9 cellular contexts compared by ENCODE assay signal in the genomic region with DNA sequence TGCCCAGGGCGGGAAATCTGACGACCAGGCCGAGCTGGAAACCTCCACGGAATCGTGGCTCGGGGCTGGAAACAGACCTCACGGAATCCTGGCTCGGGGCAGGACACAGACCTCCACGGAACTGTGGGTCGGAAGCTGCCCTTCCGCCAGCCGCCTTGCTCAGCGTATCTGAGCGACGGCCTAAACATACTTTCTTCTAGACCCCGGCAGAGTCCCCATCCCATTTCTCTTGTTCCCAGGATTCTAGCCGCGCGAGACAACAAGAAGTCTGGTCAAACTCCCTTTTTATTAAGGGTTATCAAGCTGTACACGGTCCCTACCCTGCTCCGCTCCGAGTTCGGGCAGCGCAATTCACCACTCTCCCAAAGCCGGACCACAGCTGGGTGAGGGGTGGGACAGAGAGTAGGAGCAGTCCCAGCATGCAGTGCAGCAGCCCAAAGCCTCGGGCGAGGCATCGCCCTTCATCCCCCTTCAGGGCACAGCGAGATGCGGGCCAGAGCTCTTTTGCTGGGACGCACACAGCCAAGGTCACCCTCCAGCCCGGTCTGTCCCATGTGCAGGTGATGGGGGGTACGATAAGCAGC. TPM values are rescaled to one million over a fixed set of nuclear protein-coding genes. Genes with fewer than 3 reads are reported as not detected.
DNase-seq lines count a peak whose midpoint lies in the region; FAIRE-seq and TF ChIP-seq lines count a peak whose summit lies in the region.
"Had no signal": no experiment of that assay in that cellular context is flagged by ENCODE, and none has a peak within 500 bp of the region (broad histone marks: within the 10 kb centered on the region; RNA-seq: fewer than 3 reads in every experiment).

No MANE protein-coding gene starts in this region.

- no peaks in the 10 kb centered on the region for H3K36me3 ChIP-seq in testis (ENCODE audit: low read depth, missing control alignments)

- H3K4me3 Mint-ChIP-seq in activated CD4-positive, alpha-beta T cell treated with anti-CD3 and anti-CD28 coated beads, Interleukin-2, amount 10 ng/mL, durations not matched to agents 24 days and 14 days: peak overlapping the region; percentile 91

- TF ChIP-seq CTCF in testis (IDR thresholded peaks at IDR 0.05): no peak

- peak overlapping the region; percentile 76 for H3K27ac Mint-ChIP-seq in activated CD4-positive, alpha-beta T cell treated with anti-CD3 and anti-CD28 coated beads, Interleukin-2, amount 10 ng/mL, durations not matched to agents 24 days and 14 days

- no peaks in the 10 kb centered on the region for H3K9me3 Mint-ChIP-seq in activated CD4-positive, alpha-beta T cell treated with anti-CD3 and anti-CD28 coated beads, Interleukin-2, amount 10 ng/mL, durations not matched to agents 24 days and 14 days

- FAIRE-seq in GM19239 (lab: Jason Lieb, UNC): no peak

- no peaks in the 10 kb centered on the region for H3K9me3 ChIP-seq in testis

- intact Hi-C loops in activated CD4-positive, alpha-beta T cell treated with anti-CD3 and anti-CD28 coated beads, Interleukin-2, amount 10 ng/mL, durations not matched to agents 24 days and 14 days (cut with micrococcal nuclease): loop anchor here (1.0 to 2.0 kb wide), 5 partner anchors 13 to 76 kb away; a partner anchor contains a TSS
- intact Hi-C loops in testis (cut with DNase I; ENCODE audit: low total_unique reads): no loop called here

- H3K27me3 ChIP-seq in layer of hippocampus (ENCODE audit: control insufficient read depth, insufficient read depth, low read length) (no peaks in the 10 kb centered on the region), testis (no peaks in the 10 kb centered on the region)

- H3K36me3 Mint-ChIP-seq in activated CD4-positive, alpha-beta T cell treated with anti-CD3 and anti-CD28 coated beads, Interleukin-2, amount 10 ng/mL, durations not matched to agents 24 days and 14 days (ENCODE audit: low read depth): peaks cover 58% of the 10 kb centered on the region

- peak; percentile 62 for DNase-seq in activated CD4-positive, alpha-beta T cell treated with anti-CD3 and anti-CD28 coated beads, Interleukin-2, amount 10 ng/mL, durations not matched to agents 24 days and 14 days
- DNase-seq in activated CD4-positive, alpha-beta T cell treated with anti-CD3 and anti-CD28 coated beads, Interleukin-2, amount 50 U/mL, for 4 hours: no peak
- peak; percentile 30 for DNase-seq in testis
- DNase-seq in activated effector memory CD4-positive, alpha-beta T cell treated with anti-CD3 and anti-CD28 coated beads, Interleukin-2, amount 50 U/mL, for 16 hours: no peak
- no peak for DNase-seq in COLO829 (ENCODE audit: low spot score)
- DNase-seq in GM19239 (ENCODE audit: insufficient read length, low spot score): no peak
- DNase-seq: DND-41 had no signal

- H3K4me3 ChIP-seq in testis: peak overlapping the region; percentile 59 to 71

- peak overlapping the region; percentile 88 for H3K27ac ChIP-seq in angular gyrus (ENCODE audit: low read depth, low read length)
- H3K27ac ChIP-seq in layer of hippocampus (ENCODE audit: low read depth, low read length): peak overlapping the region; percentile 89
- H3K27ac ChIP-seq in testis: peak overlapping the region; percentile 75 to 93

- peaks cover 23% of the 10 kb centered on the region for H3K4me1 Mint-ChIP-seq in activated CD4-positive, alpha-beta T cell treated with anti-CD3 and anti-CD28 coated beads, Interleukin-2, amount 10 ng/mL, durations not matched to agents 24 days and 14 days

- H3K4me1 ChIP-seq in testis: peaks cover 27% of the 10 kb centered on the region

- no peaks in the 10 kb centered on the region for H3K27me3 Mint-ChIP-seq in activated CD4-positive, alpha-beta T cell treated with anti-CD3 and anti-CD28 coated beads, Interleukin-2, amount 10 ng/mL, durations not matched to agents 24 days and 14 days

- TF ChIP-seq POLR2A in testis (IDR thresholded peaks at IDR 0.05): no peak

- 8 to 13% methylated on average over 27 to 33 of the region's 33 CpGs for WGBS in testis, 2 donors

RNA-seq across cellular contexts. Expression of a gene that starts 0.4 kb away (rescaled TPM):
- 28.8 TPM in 2 replicates for total RNA-seq in activated CD4-positive, alpha-beta T cell treated with anti-CD3 and anti-CD28 coated beads, Interleukin-2, amount 10 ng/mL, durations not matched to agents 24 days and 14 days
- total RNA-seq in testis: 10 to 100 TPM; 43.8 to 47.0 TPM
- 94.8 TPM for polyA plus RNA-seq in testis (ENCODE audit: insufficient read depth, low read depth, low replicate concordance)

RNA-seq across cellular contexts. Expression of a gene that starts 10.2 kb away (rescaled TPM):
- total RNA-seq in activated CD4-positive, alpha-beta T cell treated with anti-CD3 and anti-CD28 coated beads, Interleukin-2, amount 10 ng/mL, durations not matched to agents 24 days and 14 days: 61.6 and 67.2 TPM in 2 replicates
- total RNA-seq in testis: 100 to 1,000 TPM; 115 to 125 TPM
- polyA plus RNA-seq in testis (ENCODE audit: insufficient read depth, low read depth, low replicate concordance): 207 TPM

RNA-seq across cellular contexts. Expression of a gene that starts 10.4 kb away (rescaled TPM):
- total RNA-seq in activated CD4-positive, alpha-beta T cell treated with anti-CD3 and anti-CD28 coated beads, Interleukin-2, amount 10 ng/mL, durations not matched to agents 24 days and 14 days: 144 and 149 TPM in 2 replicates
- total RNA-seq in testis: 10 to 100 TPM; 50.9 to 56.4 TPM
- 27.9 TPM for polyA plus RNA-seq in testis (ENCODE audit: insufficient read depth, low read depth, low replicate concordance)

RNA-seq across cellular contexts. Expression of a gene that starts 12.6 kb away (rescaled TPM):
- total RNA-seq in activated CD4-positive, alpha-beta T cell treated with anti-CD3 and anti-CD28 coated beads, Interleukin-2, amount 10 ng/mL, durations not matched to agents 24 days and 14 days: 36.7 and 37.4 TPM in 2 replicates
- total RNA-seq in testis: 10 to 100 TPM; 34.3 to 41.3 TPM
- polyA plus RNA-seq in testis (ENCODE audit: insufficient read depth, low read depth, low replicate concordance): 27.0 TPM

RNA-seq across cellular contexts. Expression of a gene that starts 26.0 kb away (rescaled TPM):
- total RNA-seq in activated CD4-positive, alpha-beta T cell treated with anti-CD3 and anti-CD28 coated beads, Interleukin-2, amount 10 ng/mL, durations not matched to agents 24 days and 14 days: 4.6 and 4.9 TPM in 2 replicates
- total RNA-seq in testis: 100 to 1,000 TPM in 1 of 2 donors, 10 to 100 TPM in 1; 70.9 to 109 TPM
- polyA plus RNA-seq in testis (ENCODE audit: insufficient read depth, low read depth, low replicate concordance): 224 TPM

Comparison
In these comparisons a context has a peak if more than half of its experiments do, and no peak if none do; other contexts are left out.
1. DNase-seq: peak in activated CD4-positive, alpha-beta T cell treated with anti-CD3 and anti-CD28 coated beads, Interleukin-2, amount 10 ng/mL, durations not matched to agents 24 days and 14 days (single experiment) and testis (single experiment); none in activated CD4-positive, alpha-beta T cell treated with anti-CD3 and anti-CD28 coated beads, Interleukin-2, amount 50 U/mL, for 4 hours (0 of 2), activated effector memory CD4-positive, alpha-beta T cell treated with anti-CD3 and anti-CD28 coated beads, Interleukin-2, amount 50 U/mL, for 16 hours (single experiment), COLO829 (single experiment) and GM19239 (single experiment).
2. Peak in every context shown above with its lines, with median percentiles within 50 percentile points of each other: H3K27ac ChIP-seq.